Comparison of ENCODE assay signal across 20 cellular contexts in the genomic region with DNA sequence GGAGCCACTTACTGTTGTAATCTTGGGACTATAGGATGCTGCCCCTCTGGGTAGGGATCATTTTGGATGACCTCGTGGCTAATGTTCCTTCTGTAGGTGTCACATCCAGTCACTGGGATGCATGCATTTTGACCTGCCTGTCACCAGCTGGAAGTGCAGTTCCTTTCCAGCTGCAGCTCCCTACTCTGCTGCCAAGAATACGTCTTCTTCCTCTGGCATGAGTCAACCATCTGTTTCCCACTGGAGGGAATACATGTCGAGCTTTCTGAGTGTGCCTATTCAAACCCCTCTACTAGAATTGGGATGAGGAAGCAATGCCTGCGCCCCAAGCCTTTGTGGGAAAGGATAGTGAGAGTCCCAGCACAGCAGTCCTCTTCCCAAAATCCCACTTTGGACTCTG.
DNase-seq lines count a peak whose midpoint lies in the region; ATAC-seq and TF ChIP-seq lines count a peak whose summit lies in the region.
"Had no signal": no experiment of that assay in that cellular context is flagged by ENCODE, and none has a peak within 500 bp of the region (broad histone marks: within the 10 kb centered on the region; RNA-seq: fewer than 3 reads in every experiment).

No MANE protein-coding gene starts in this region.

- no peak overlapping the region for H2BK15ac ChIP-seq in IMR-90 (ENCODE audit: low read depth, low read length)

- no peak overlapping the region for H3K9ac ChIP-seq in IMR-90 (ENCODE audit: low read depth, low read length)

- H3K4me3 ChIP-seq in IMR-90 (ENCODE audit: insufficient read depth, low read depth, low read length) (no peak overlapping the region), choroid plexus epithelial cell (ENCODE audit: low read depth, low read length) (no peak overlapping the region), gastroesophageal sphincter (no peak overlapping the region)
- H3K4me3 ChIP-seq: Peyer's patch had no signal

- H3K27ac ChIP-seq in IMR-90 (ENCODE audit: insufficient read depth, low read length), result no peak overlapping the region
- H3K27ac ChIP-seq in gastroesophageal sphincter, result no peak overlapping the region
- H3K27ac ChIP-seq: HL-60, Peyer's patch had no signal

- no peaks in the 10 kb centered on the region for H3K79me1 ChIP-seq in IMR-90 (ENCODE audit: low read depth in 1 of 2, low read length in 2 of 2)

- no peak overlapping the region for H4K91ac ChIP-seq in IMR-90 (ENCODE audit: insufficient read depth, low read depth, low read length)

- H3K18ac ChIP-seq in IMR-90 (ENCODE audit: low read depth, low read length), result no peak overlapping the region

- no peak for TF ChIP-seq CTCF in IMR-90 (conservative IDR thresholded peaks at IDR 0.05; ENCODE audit: low read depth, low read length)
- no peak for TF ChIP-seq CTCF in choroid plexus epithelial cell (conservative IDR thresholded peaks at IDR 0.05; ENCODE audit: low read depth, low read length)
- TF ChIP-seq CTCF in gastroesophageal sphincter (IDR thresholded peaks at IDR 0.05), result no peak
- TF ChIP-seq CTCF in omental fat pad (IDR thresholded peaks at IDR 0.05), result no peak

- no peak overlapping the region for H4K8ac ChIP-seq in IMR-90 (ENCODE audit: low read depth in 2 of 2, low read length in 2 of 2)

- no peaks in the 10 kb centered on the region for H3K9me1 ChIP-seq in IMR-90 (ENCODE audit: insufficient read depth, low read length)

- H3K4me2 ChIP-seq in IMR-90 (ENCODE audit: low read depth, low read length), result no peak overlapping the region

- TF ChIP-seq POLR2A in IMR-90 (IDR thresholded peaks at IDR 0.05; ENCODE audit: low read depth, low read length), result no peak
- no peak for TF ChIP-seq POLR2A in gastroesophageal sphincter (IDR thresholded peaks at IDR 0.05)

- H2BK120ac ChIP-seq in IMR-90 (ENCODE audit: low read depth, low read length), result no peak overlapping the region

- no peak overlapping the region for H2BK20ac ChIP-seq in IMR-90 (ENCODE audit: low read depth, low read length)

- H2AK9ac ChIP-seq in IMR-90 (replicated peaks; ENCODE audit: low read depth, low read length, poor library complexity), result no peak overlapping the region

- no peak for TF ChIP-seq EP300 in gastroesophageal sphincter (IDR thresholded peaks at IDR 0.05)

- H3K14ac ChIP-seq in IMR-90 (replicated peaks; ENCODE audit: low read depth, low read length), result no peak overlapping the region

- no peak overlapping the region for H2BK5ac ChIP-seq in IMR-90 (ENCODE audit: low read depth, low read length, poor library complexity, severe bottlenecking)

- H3K9me3 ChIP-seq in IMR-90 (ENCODE audit: control insufficient read depth, insufficient read depth, low read length) (no peaks in the 10 kb centered on the region), gastroesophageal sphincter (no peaks in the 10 kb centered on the region)
- H3K9me3 ChIP-seq: Peyer's patch had no signal

- POLR2A ChIA-PET in IMR-90 (lab: Charles Lee; ENCODE audit: unreplicated experiment), result no interaction called here

- in situ Hi-C loops in IMR-90 (cut with MboI; ENCODE audit: low sequenced_read_pairs), result no loop called here

- ATAC-seq in IMR-90 (ENCODE audit: low read depth) (no peak), gastroesophageal sphincter (peak; percentile 34), omental fat pad (ENCODE audit: low FRiP score) (no peak)

- H4K5ac ChIP-seq in IMR-90 (ENCODE audit: low read depth, low read length), result no peak overlapping the region

- H3K56ac ChIP-seq in IMR-90 (ENCODE audit: extremely low read depth, insufficient read depth, low read length), result no peak overlapping the region

- peak; percentile 9 for DNase-seq in EH (ENCODE audit: low read depth)
- peak; percentile 20 for DNase-seq in IMR-90
- peak; percentile 22 for DNase-seq in choroid plexus epithelial cell (ENCODE audit: low read depth)
- DNase-seq in NCI-H1417 (lab: John Stamatoyannopoulos, UW), result no peak
- no peak for DNase-seq in omental fat pad (ENCODE audit: low spot score)
- DNase-seq in NOMO-1 treated with dmso at 0.1 percent for 144 hours (lab: John Stamatoyannopoulos, UW; ENCODE audit: unreplicated experiment), result no peak
- DNase-seq in T-helper 1 cell, result no peak
- DNase-seq: CD4-positive, CD25-positive, alpha-beta regulatory T cell; DMS79; H9; KG1; NCI-H1105 treated with DMSO at 0.1 percent for 48 hours; NCI-H187 treated with DMSO at 0.1 percent for 48 hours; NCI-H2107; NCI-H226; NCI-H510A treated with DMSO at 0.1 percent for 48 hours; NCI-H774; Peyer's patch had no signal

- no peak overlapping the region for H3K23ac ChIP-seq in IMR-90 (ENCODE audit: low read depth, low read length)

- H3K4me1 ChIP-seq in IMR-90 (ENCODE audit: control insufficient read depth, insufficient read depth, low read length) (no peaks in the 10 kb centered on the region), gastroesophageal sphincter (no peaks in the 10 kb centered on the region)
- H3K4me1 ChIP-seq: Peyer's patch had no signal

- no peaks in the 10 kb centered on the region for H4K20me1 ChIP-seq in IMR-90 (ENCODE audit: insufficient read depth, low read length)

- no CpG with 5 or more reads among the region's 4 CpGs for WGBS in IMR-90 (ENCODE audit: extremely low coverage in 2 of 2, insufficient read length in 1 of 2), 2 experiments
- 49 to 92% methylated on average over 2 to 3 of the region's 4 CpGs for WGBS in gastroesophageal sphincter (ENCODE audit: low coverage in 1 of 2), 2 donors

- H2AK5ac ChIP-seq in IMR-90 (ENCODE audit: low read depth, low read length), result no peak overlapping the region

- H2AFZ ChIP-seq in IMR-90 (replicated peaks; ENCODE audit: low read length, poor library complexity), result no peak overlapping the region

- H3K27me3 ChIP-seq in IMR-90 (ENCODE audit: control insufficient read depth, insufficient read depth, low read length) (no peaks in the 10 kb centered on the region), gastroesophageal sphincter (no peaks in the 10 kb centered on the region)
- H3K27me3 ChIP-seq: Peyer's patch had no signal

- no peak overlapping the region for H3K4ac ChIP-seq in IMR-90 (ENCODE audit: low read depth, low read length)

- dilution Hi-C loops in IMR-90 (cut with HindIII; ENCODE audit: low sequenced_read_pairs, unreplicated experiment), result no loop called here

- no peak for TF ChIP-seq RAD21 in IMR-90 (IDR thresholded peaks at IDR 0.05; ENCODE audit: low read length)

- intact Hi-C loops in IMR-90 (cut with micrococcal nuclease), result no loop called here

- H3K36me3 ChIP-seq in IMR-90 (ENCODE audit: control insufficient read depth, insufficient read depth, low read length) (no peaks in the 10 kb centered on the region), gastroesophageal sphincter (no peaks in the 10 kb centered on the region)
- H3K36me3 ChIP-seq: Peyer's patch had no signal

- CTCF ChIA-PET in IMR-90 (lab: Yijun Ruan, JAX), result interaction anchor here (0.6 kb wide), 1 partner anchor 49 kb away, joined by 3 read pairs; no protein-coding TSS in a partner anchor

- no TSS peak for BruUV-seq in IMR-90 (replicated peaks; lab: Mats Ljungman, UMichigan)

TF ChIP-seq in IMR-90, 13 proteins besides CTCF, POLR2A, EP300 and RAD21:
- no peak for TF ChIP-seq MAFK (IDR thresholded peaks at IDR 0.05; ENCODE audit: low read depth, low read length)
- TF ChIP-seq MXI1 (IDR thresholded peaks at IDR 0.05; ENCODE audit: borderline replicate concordance, low read depth, low read length), result no peak
- TF ChIP-seq BHLHE40 (IDR thresholded peaks at IDR 0.05; ENCODE audit: low read depth, low read length), result no peak
- TF ChIP-seq CEBPB (IDR thresholded peaks at IDR 0.05; ENCODE audit: low read depth, low read length), result no peak
- no peak for TF ChIP-seq NFE2L2 (IDR thresholded peaks at IDR 0.05; ENCODE audit: low read depth, low read length)
- no peak for TF ChIP-seq MAZ (IDR thresholded peaks at IDR 0.05; ENCODE audit: borderline replicate concordance, low read depth, low read length)
- no peak for TF ChIP-seq RFX5 (IDR thresholded peaks at IDR 0.05; ENCODE audit: low read depth, low read length)
- no peak for TF ChIP-seq RCOR1 (IDR thresholded peaks at IDR 0.05; ENCODE audit: insufficient replicate concordance, low read length)
- TF ChIP-seq FOS (IDR thresholded peaks at IDR 0.05; ENCODE audit: low read depth, low read length), result no peak
- TF ChIP-seq, protein P1, sequence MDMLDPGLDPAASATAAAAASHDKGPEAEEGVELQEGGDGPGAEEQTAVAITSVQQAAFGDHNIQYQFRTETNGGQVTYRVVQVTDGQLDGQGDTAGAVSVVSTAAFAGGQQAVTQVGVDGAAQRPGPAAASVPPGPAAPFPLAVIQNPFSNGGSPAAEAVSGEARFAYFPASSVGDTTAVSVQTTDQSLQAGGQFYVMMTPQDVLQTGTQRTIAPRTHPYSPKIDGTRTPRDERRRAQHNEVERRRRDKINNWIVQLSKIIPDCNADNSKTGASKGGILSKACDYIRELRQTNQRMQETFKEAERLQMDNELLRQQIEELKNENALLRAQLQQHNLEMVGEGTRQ (IDR thresholded peaks at IDR 0.05; ENCODE audit: low read depth, low read length), result no peak
- TF ChIP-seq SMC3 (IDR thresholded peaks at IDR 0.05; ENCODE audit: low read depth, low read length), result no peak
- no peak for TF ChIP-seq CHD1 (IDR thresholded peaks at IDR 0.05; ENCODE audit: low read depth, low read length)
- TF ChIP-seq ELK1 (IDR thresholded peaks at IDR 0.05; ENCODE audit: borderline replicate concordance, low read depth, low read length), result no peak

Comparison
In these comparisons a context has a peak if more than half of its experiments do, and no peak if none do; other contexts are left out.
1. DNase-seq: peak in EH (single experiment), IMR-90 (single experiment) and choroid plexus epithelial cell (single experiment); none in NCI-H1417 (0 of 3), omental fat pad (single experiment), NOMO-1 treated with dmso at 0.1 percent for 144 hours (single experiment) and T-helper 1 cell (0 of 5).